Comparison of ENCODE assay signal across 33 cellular contexts in genomic region chr9:69497816-69498215, GRCh38.
"Had no signal": no experiment of that assay in that cellular context is flagged by ENCODE, and none has a peak within 500 bp of the region (broad histone marks: within the 10 kb centered on the region; RNA-seq: fewer than 3 reads in every experiment).

No MANE protein-coding gene starts in this region.

- H3K4me3 ChIP-seq: body of pancreas, breast epithelium, MG63, Peyer's patch had no signal

- ATAC-seq: activated CD8-positive, alpha-beta memory T cell treated with anti-CD3 and anti-CD28 coated beads, Interleukin-2, amount 10 ng/mL, durations not matched to agents 7 days and 5 days; body of pancreas; PC-3; Right ventricle myocardium inferior; SK-N-SH treated with all-trans-retinoic acid at 6 μM for 48 hours; T-cell; T-helper 17 cell had no signal

- H3K4me1 ChIP-seq: breast epithelium, Peyer's patch had no signal

- DNase-seq: activated B cell treated with CpG ODN at 0.5 μM for 24 hours; activated CD4-positive, alpha-beta memory T cell treated with anti-CD3 and anti-CD28 coated beads, Interleukin-2, amount 10 ng/mL, durations not matched to agents 7 days and 5 days; activated CD4-positive, alpha-beta T cell treated with anti-CD3 and anti-CD28 coated beads for 48 hours; activated CD4-positive, CD25-positive, alpha-beta regulatory T cell treated with anti-CD3 and anti-CD28 coated beads, Interleukin-2, amount 50 U/mL, for 72 hours; activated CD8-positive, alpha-beta memory T cell treated with anti-CD3 and anti-CD28 coated beads for 24 hours; activated CD8-positive, alpha-beta memory T cell treated with anti-CD3 and anti-CD28 coated beads, Interleukin-2, amount 10 ng/mL, durations not matched to agents 7 days and 5 days; activated CD8-positive, alpha-beta memory T cell treated with anti-CD3 and anti-CD28 coated beads, Interleukin-2, amount 50 U/mL, for 48 hours; activated effector memory CD4-positive, alpha-beta T cell treated with anti-CD3 and anti-CD28 coated beads, Interleukin-2, amount 50 U/mL, for 16 hours; activated naive CD4-positive, alpha-beta T cell; activated naive CD8-positive, alpha-beta T cell treated with anti-CD3 and anti-CD28 coated beads, Interleukin-2, amount 10 ng/mL, durations not matched to agents 7 days and 5 days; activated T-cell treated with anti-CD3 and anti-CD28 coated beads, Interleukin-2, amount 50 U/mL, for 48 hours; amygdala; body of pancreas; Kasumi-1; KBM-7; MG63; NCI-H1092; NCI-H1436 treated with DMSO at 0.1 percent for 48 hours; NCI-H1694 treated with DMSO at 0.1 percent for 48 hours; NCI-H2029; NCI-H345; NCI-H524 treated with DMSO at 0.1 percent for 48 hours; NCI-H748 treated with DMSO at 0.1 percent for 48 hours; NK-92 treated with Interleukin-12 subunit alpha and Interleukin-12 subunit beta, amount 100 ng/mL, for 24 hours; PC-3; Peyer's patch; SIG-M5; T-cell; T-helper 17 cell had no signal

- H3K27ac ChIP-seq: body of pancreas, breast epithelium, Peyer's patch, VCaP had no signal

- H3K9me3 ChIP-seq: body of pancreas, breast epithelium, MG63, Peyer's patch had no signal

- H3K27me3 ChIP-seq: body of pancreas, breast epithelium, MG63, Peyer's patch had no signal

- H3K36me3 ChIP-seq: breast epithelium, MG63, Peyer's patch had no signal
